8 cellular contexts compared by ENCODE assay signal in the genomic region with DNA sequence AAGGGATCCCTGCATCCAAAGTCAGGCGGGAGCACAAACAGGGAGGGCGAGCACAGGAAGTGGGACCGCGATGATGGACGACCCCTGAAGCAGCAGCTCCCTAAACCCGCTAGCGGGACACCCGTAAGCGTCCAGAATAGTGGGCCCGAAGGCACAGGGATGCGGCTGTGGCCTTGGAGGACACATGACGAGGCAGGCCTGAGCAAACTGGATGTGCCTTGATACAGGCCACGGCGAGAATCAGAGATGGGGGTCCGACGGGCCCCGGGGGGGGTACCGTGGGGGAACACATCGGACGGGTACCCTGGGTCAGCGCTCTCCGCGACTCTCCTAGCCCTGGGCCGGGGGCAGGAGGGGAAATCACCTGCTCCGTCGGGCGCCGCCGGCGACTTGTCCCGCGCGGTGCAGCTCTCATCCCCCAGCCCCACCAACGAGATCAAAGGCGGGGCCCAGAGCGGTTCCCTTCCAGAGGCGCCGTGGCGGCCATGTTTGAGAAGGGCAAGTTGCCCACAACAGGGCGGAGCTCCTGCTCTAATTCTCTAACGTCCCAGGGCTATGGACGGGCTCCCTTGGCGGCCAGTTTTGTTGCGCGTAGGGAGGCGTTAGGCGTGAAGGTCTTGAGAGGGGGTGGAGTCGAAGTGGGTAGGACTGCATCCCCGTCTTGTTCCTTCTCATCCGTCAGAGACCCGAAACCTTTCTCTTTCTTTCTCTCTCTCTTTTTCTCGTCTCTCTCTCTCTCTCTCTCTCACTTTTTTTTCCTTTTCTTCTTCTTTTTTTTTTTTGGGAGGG. TPM values are rescaled to one million over a fixed set of nuclear protein-coding genes. Genes with fewer than 3 reads are reported as not detected.
DNase-seq lines count a peak whose midpoint lies in the region; ATAC-seq and TF ChIP-seq lines count a peak whose summit lies in the region.

A gene with protein sequence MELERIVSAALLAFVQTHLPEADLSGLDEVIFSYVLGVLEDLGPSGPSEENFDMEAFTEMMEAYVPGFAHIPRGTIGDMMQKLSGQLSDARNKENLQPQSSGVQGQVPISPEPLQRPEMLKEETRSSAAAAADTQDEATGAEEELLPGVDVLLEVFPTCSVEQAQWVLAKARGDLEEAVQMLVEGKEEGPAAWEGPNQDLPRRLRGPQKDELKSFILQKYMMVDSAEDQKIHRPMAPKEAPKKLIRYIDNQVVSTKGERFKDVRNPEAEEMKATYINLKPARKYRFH (minus strand): TSS at position 413 of the 789 bp plus-strand sequence. CDS start 7,386 bp downstream, outside the sequence.

- no peaks in the 10 kb centered on the region for H3K9me3 ChIP-seq in CD4-positive, CD25-positive, alpha-beta regulatory T cell (ENCODE audit: control insufficient read depth in 2 of 2, low read length in 2 of 2)
- no peaks in the 10 kb centered on the region for H3K9me3 ChIP-seq in right lobe of liver

- H3K4me1 Mint-ChIP-seq in CD4-positive, CD25-positive, alpha-beta regulatory T cell: peaks cover 11 to 56% (median 39%) of the 10 kb centered on the region in 4 donors
- H3K4me1 Mint-ChIP-seq in activated CD4-positive, alpha-beta memory T cell treated with anti-CD3 and anti-CD28 coated beads for 36 hours (ENCODE audit: low read depth): peaks cover 42% of the 10 kb centered on the region

- no peaks in the 10 kb centered on the region for H3K9me3 Mint-ChIP-seq in CD4-positive, CD25-positive, alpha-beta regulatory T cell
- no peaks in the 10 kb centered on the region for H3K9me3 Mint-ChIP-seq in activated CD4-positive, alpha-beta memory T cell treated with anti-CD3 and anti-CD28 coated beads for 36 hours

- peak within 1 kb of the TSS; percentile 63 for H3K27ac ChIP-seq in CD4-positive, CD25-positive, alpha-beta regulatory T cell (ENCODE audit: insufficient read depth, low read length, poor library complexity, severe bottlenecking)
- H3K27ac ChIP-seq in right lobe of liver: peak within 1 kb of the TSS; percentile 49 to 67 (median 58)

- H3K27ac Mint-ChIP-seq in CD4-positive, CD25-positive, alpha-beta regulatory T cell: peak within 1 kb of the TSS; percentile 90 to 91 (median 90)
- peak within 1 kb of the TSS; percentile 88 for H3K27ac Mint-ChIP-seq in activated CD4-positive, alpha-beta memory T cell treated with anti-CD3 and anti-CD28 coated beads for 36 hours

- H3K36me3 ChIP-seq in CD4-positive, CD25-positive, alpha-beta regulatory T cell (ENCODE audit: control insufficient read depth, insufficient read depth, low read length): no peaks in the 10 kb centered on the region
- no peaks in the 10 kb centered on the region for H3K36me3 ChIP-seq in right lobe of liver

- H3K27me3 ChIP-seq in CD4-positive, CD25-positive, alpha-beta regulatory T cell (ENCODE audit: control insufficient read depth, insufficient read depth, low read length): no peaks in the 10 kb centered on the region
- no peaks in the 10 kb centered on the region for H3K27me3 ChIP-seq in right lobe of liver

- no peaks in the 10 kb centered on the region for H3K36me3 Mint-ChIP-seq in CD4-positive, CD25-positive, alpha-beta regulatory T cell
- peaks cover 7% of the 10 kb centered on the region for H3K36me3 Mint-ChIP-seq in activated CD4-positive, alpha-beta memory T cell treated with anti-CD3 and anti-CD28 coated beads for 36 hours

- peak; percentile 94 for ATAC-seq in CD4-positive, CD25-positive, alpha-beta regulatory T cell (ENCODE audit: low read depth in 2 of 2)
- ATAC-seq in GM19438 (IDR thresholded peaks at IDR 0.05; ENCODE audit: low read depth, unreplicated experiment): peak; percentile 92
- peak; percentile 37 for ATAC-seq in HG03575 (IDR thresholded peaks at IDR 0.05; ENCODE audit: extremely low read depth, insufficient number of reproducible peaks, low FRiP score, unreplicated experiment)
- ATAC-seq in right lobe of liver: peak; percentile 85 to 92 (median 92)

- H3K27me3 Mint-ChIP-seq in CD4-positive, CD25-positive, alpha-beta regulatory T cell: peaks cover 5% of the 10 kb centered on the region
- no peaks in the 10 kb centered on the region for H3K27me3 Mint-ChIP-seq in activated CD4-positive, alpha-beta memory T cell treated with anti-CD3 and anti-CD28 coated beads for 36 hours

- peak within 1 kb of the TSS; percentile 80 for H3K4me3 ChIP-seq in CD4-positive, CD25-positive, alpha-beta regulatory T cell (ENCODE audit: low read depth, low read length)
- H3K4me3 ChIP-seq in right lobe of liver: peak within 1 kb of the TSS; percentile 89 to 97 (median 96)

- CTCF ChIA-PET in activated CD4-positive, alpha-beta memory T cell treated with anti-CD3 and anti-CD28 coated beads for 36 hours (lab: Charles Lee): interaction anchor here (0.5 to 3.5 kb wide), 15 partner anchors 11 to 263 kb away, joined by 3 to 36 read pairs (median 4); a partner anchor contains a TSS

- WGBS in right lobe of liver (ENCODE audit: insufficient coverage, low coverage, low lambda C conversion rate, missing lambda C conversion rate): 0% methylated on average over 19 of the region's 52 CpGs

- TF ChIP-seq POLR2A in right lobe of liver (IDR thresholded peaks at IDR 0.05): peak; percentile 52

- H3K4me1 ChIP-seq in CD4-positive, CD25-positive, alpha-beta regulatory T cell (ENCODE audit: control insufficient read depth, insufficient read depth, low read length, poor library complexity, severe bottlenecking): peaks cover 52% of the 10 kb centered on the region
- H3K4me1 ChIP-seq in right lobe of liver: peaks cover 0 to 18% (median 3%) of the 10 kb centered on the region in 4 donors

- intact Hi-C loops in activated CD4-positive, alpha-beta memory T cell treated with anti-CD3 and anti-CD28 coated beads for 36 hours (cut with micrococcal nuclease): loop anchor here (1.0 to 5.0 kb wide), 6 partner anchors 11 to 280 kb away; a partner anchor contains a TSS
- intact Hi-C loops in right lobe of liver (cut with DNase I): no loop called here

- POLR2A ChIA-PET in activated CD4-positive, alpha-beta memory T cell treated with anti-CD3 and anti-CD28 coated beads for 36 hours (lab: Charles Lee): interaction anchor here (0.6 to 5.1 kb wide), 11 partner anchors 11 to 334 kb away, joined by 3 to 56 read pairs (median 5); a partner anchor contains a TSS

- peak within 1 kb of the TSS; percentile 93 to 99 (median 96) for H3K4me3 Mint-ChIP-seq in CD4-positive, CD25-positive, alpha-beta regulatory T cell
- H3K4me3 Mint-ChIP-seq in activated CD4-positive, alpha-beta memory T cell treated with anti-CD3 and anti-CD28 coated beads for 36 hours: peak within 1 kb of the TSS; percentile 84

- DNase-seq in CD4-positive, CD25-positive, alpha-beta regulatory T cell: peak; percentile 91 to 97 (median 93)
- DNase-seq in NCI-H82 treated with DMSO at 0.1 percent for 48 hours (lab: John Stamatoyannopoulos, UW; ENCODE audit: unreplicated experiment) (peak; percentile 77), dermis microvascular lymphatic vessel endothelial cell (ENCODE audit: low read depth in 2 of 2) (peak; percentile 78 to 94), right lobe of liver (peak; percentile 95 to 97 (median 97))
- DNase-seq in activated CD4-positive, alpha-beta memory T cell treated with anti-CD3 and anti-CD28 coated beads for 36 hours: peak; percentile 99
- DNase-seq in stimulated activated CD4-positive, alpha-beta T cell treated with anti-CD3 and anti-CD28 coated beads, Interleukin-4, amount 100 ng/mL, for 4 hours: peak; percentile 90 to 95

- TF ChIP-seq CTCF in right lobe of liver (IDR thresholded peaks at IDR 0.05): no peak

RNA-seq across cellular contexts. Expression of the gene that starts here (rescaled TPM):
- total RNA-seq in CD4-positive, CD25-positive, alpha-beta regulatory T cell: 29.4 TPM
- 10 to 100 TPM; 50.8 to 60.6 (median 52.0) TPM for polyA plus RNA-seq in CD4-positive, CD25-positive, alpha-beta regulatory T cell
- total RNA-seq in activated CD4-positive, alpha-beta memory T cell treated with anti-CD3 and anti-CD28 coated beads for 36 hours: 10 to 100 TPM; 68.6 to 68.9 TPM
- total RNA-seq in dermis microvascular lymphatic vessel endothelial cell: 30.6 and 42.2 TPM in 2 replicates
- 10 to 100 TPM; 23.0 to 32.1 (median 26.8) TPM for total RNA-seq in right lobe of liver

Comparison
In these comparisons a context has a peak if more than half of its experiments do, and no peak if none do; other contexts are left out.
1. Peak in every context shown above with its lines: DNase-seq, ATAC-seq, H3K4me3 ChIP-seq and H3K27ac ChIP-seq.
2. ATAC-seq: peak in every context shown above with its lines; median percentile 94 in CD4-positive, CD25-positive, alpha-beta regulatory T cell; 92 in GM19438; 92 in right lobe of liver; 37 in HG03575.